In genomic region chr19:18408053-18408476, GRCh38 we compare ENCODE assay signal across 1 cellular context.
TF ChIP-seq lines count a peak whose summit lies in the region.

No MANE protein-coding gene starts in this region.

TF ChIP-seq in Ishikawa, 13 proteins besides CTCF, POLR2A, EP300 and RAD21 (continued from another document):
- TF ChIP-seq, protein P1, sequence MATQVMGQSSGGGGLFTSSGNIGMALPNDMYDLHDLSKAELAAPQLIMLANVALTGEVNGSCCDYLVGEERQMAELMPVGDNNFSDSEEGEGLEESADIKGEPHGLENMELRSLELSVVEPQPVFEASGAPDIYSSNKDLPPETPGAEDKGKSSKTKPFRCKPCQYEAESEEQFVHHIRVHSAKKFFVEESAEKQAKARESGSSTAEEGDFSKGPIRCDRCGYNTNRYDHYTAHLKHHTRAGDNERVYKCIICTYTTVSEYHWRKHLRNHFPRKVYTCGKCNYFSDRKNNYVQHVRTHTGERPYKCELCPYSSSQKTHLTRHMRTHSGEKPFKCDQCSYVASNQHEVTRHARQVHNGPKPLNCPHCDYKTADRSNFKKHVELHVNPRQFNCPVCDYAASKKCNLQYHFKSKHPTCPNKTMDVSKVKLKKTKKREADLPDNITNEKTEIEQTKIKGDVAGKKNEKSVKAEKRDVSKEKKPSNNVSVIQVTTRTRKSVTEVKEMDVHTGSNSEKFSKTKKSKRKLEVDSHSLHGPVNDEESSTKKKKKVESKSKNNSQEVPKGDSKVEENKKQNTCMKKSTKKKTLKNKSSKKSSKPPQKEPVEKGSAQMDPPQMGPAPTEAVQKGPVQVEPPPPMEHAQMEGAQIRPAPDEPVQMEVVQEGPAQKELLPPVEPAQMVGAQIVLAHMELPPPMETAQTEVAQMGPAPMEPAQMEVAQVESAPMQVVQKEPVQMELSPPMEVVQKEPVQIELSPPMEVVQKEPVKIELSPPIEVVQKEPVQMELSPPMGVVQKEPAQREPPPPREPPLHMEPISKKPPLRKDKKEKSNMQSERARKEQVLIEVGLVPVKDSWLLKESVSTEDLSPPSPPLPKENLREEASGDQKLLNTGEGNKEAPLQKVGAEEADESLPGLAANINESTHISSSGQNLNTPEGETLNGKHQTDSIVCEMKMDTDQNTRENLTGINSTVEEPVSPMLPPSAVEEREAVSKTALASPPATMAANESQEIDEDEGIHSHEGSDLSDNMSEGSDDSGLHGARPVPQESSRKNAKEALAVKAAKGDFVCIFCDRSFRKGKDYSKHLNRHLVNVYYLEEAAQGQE (IDR thresholded peaks at IDR 0.05; ENCODE audit: low read depth) = no peak
- TF ChIP-seq FOXM1 (IDR thresholded peaks at IDR 0.05; ENCODE audit: borderline replicate concordance, low read depth) (no peak), TCF12 (IDR thresholded peaks at IDR 0.05; ENCODE audit: low read depth) (peak; percentile 55; the same call in 1 of the 2 replicates), ZBTB7A (IDR thresholded peaks at IDR 0.05; ENCODE audit: low read depth) (no peak), YY1 (IDR thresholded peaks at IDR 0.05; ENCODE audit: low read depth) (peak; percentile 33; the same call in 1 of the 2 replicates), TAF1 (IDR thresholded peaks at IDR 0.05; ENCODE audit: low read depth) (no peak), NFIC (IDR thresholded peaks at IDR 0.05) (peak; percentile 44), TEAD4 (IDR thresholded peaks at IDR 0.05) (no peak)
